Comparison of ENCODE assay signal across 22 cellular contexts in the genomic region with DNA sequence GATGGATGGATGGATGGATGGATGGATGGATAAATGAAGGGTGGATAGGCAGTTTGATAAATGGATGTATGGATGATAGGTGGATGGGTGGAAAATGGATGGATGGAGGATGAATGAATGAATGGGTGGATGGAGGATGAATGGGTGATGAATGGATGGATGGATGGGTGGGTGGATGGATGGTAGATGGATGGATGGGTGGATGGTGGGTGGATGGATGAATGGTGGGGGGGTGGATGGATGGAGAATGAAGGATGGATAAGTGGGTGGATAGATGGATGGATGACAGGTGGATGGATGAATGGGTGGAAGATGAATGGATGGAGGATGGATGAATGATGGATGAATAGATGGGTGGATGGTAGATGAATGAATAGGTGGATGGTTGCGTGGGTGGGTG.
"Had no signal": no experiment of that assay in that cellular context is flagged by ENCODE, and none has a peak within 500 bp of the region (broad histone marks: within the 10 kb centered on the region; RNA-seq: fewer than 3 reads in every experiment).

No MANE protein-coding gene starts in this region.

- DNase-seq: dermis blood vessel endothelial cell; dorsolateral prefrontal cortex; effector CD4-positive, alpha-beta T cell; effector memory CD4-positive, alpha-beta T cell; foreskin keratinocyte; glutamatergic neuron; head of caudate nucleus; hippocampal formation; left cardiac atrium; left lung; lower lobe of right lung; mesenchymal stem cell; mucosa of descending colon; naive B cell had no signal

- H3K9me3 ChIP-seq: esophagus muscularis mucosa, heart right ventricle, left lung, lower lobe of right lung, mucosa of descending colon had no signal

- FAIRE-seq: colon, endothelial cell of umbilical vein, frontal cortex, islet of Langerhans, keratinocyte had no signal

- H3K27ac ChIP-seq: dorsolateral prefrontal cortex, esophagus muscularis mucosa, foreskin keratinocyte, left lung, lower lobe of right lung had no signal

- ATAC-seq: foreskin keratinocyte, left lung, lower lobe of right lung, mucosa of descending colon had no signal

- H3K27me3 ChIP-seq: dorsolateral prefrontal cortex, esophagus muscularis mucosa, heart right ventricle, left lung had no signal

- H3K4me3 ChIP-seq: coronary artery, dorsolateral prefrontal cortex, esophagus muscularis mucosa, heart right ventricle, left lung, lower lobe of right lung, mucosa of descending colon had no signal

- H3K36me3 ChIP-seq: esophagus muscularis mucosa, left lung, lower lobe of right lung had no signal

- H3K4me1 ChIP-seq: esophagus muscularis mucosa, foreskin keratinocyte, left lung, lower lobe of right lung had no signal
